Comparison of ENCODE assay signal across 8 cellular contexts in genomic region chr16:3152022-3152272, GRCh38. TPM values are rescaled to one million over a fixed set of nuclear protein-coding genes. Genes with fewer than 3 reads are reported as not detected.
DNase-seq lines count a peak whose midpoint lies in the region; ATAC-seq, FAIRE-seq and TF ChIP-seq lines count a peak whose summit lies in the region.

No MANE protein-coding gene starts in this region.

- peak; percentile 16 for DNase-seq in activated naive CD4-positive, alpha-beta T cell treated with Interleukin-2 at 50 U/mL for 16 hours
- no peak for DNase-seq in activated naive CD4-positive, alpha-beta T cell treated with anti-CD3 and anti-CD28 coated beads, Interleukin-2, amount 50 U/mL, for 16 hours
- peak in 2 of 3 donors; percentile 35 to 36 for DNase-seq in immature natural killer cell
- peak in 1 of 2 donors; percentile 75 for DNase-seq in upper lobe of left lung
- no peak for DNase-seq in DMS153 (lab: John Stamatoyannopoulos, UW)
- no peak for DNase-seq in HTR-8/SVneo (ENCODE audit: insufficient read length, low spot score)
- DNase-seq in occipital lobe (lab: John Stamatoyannopoulos, UW): no peak

- 6 to 7% methylated on average over 15 of the region's 15 CpGs for WGBS in upper lobe of left lung, 2 donors

- H3K36me3 ChIP-seq in upper lobe of left lung: no peaks in the 10 kb centered on the region

- TF ChIP-seq EP300 in upper lobe of left lung (IDR thresholded peaks at IDR 0.05): no peak

- TF ChIP-seq CTCF in upper lobe of left lung (IDR thresholded peaks at IDR 0.05): no peak

- TF ChIP-seq POLR2A in upper lobe of left lung (IDR thresholded peaks at IDR 0.05): no peak

- ATAC-seq in upper lobe of left lung (ENCODE audit: low FRiP score in 2 of 2): no peak

- H3K27me3 Mint-ChIP-seq in activated naive CD4-positive, alpha-beta T cell treated with anti-CD3 and anti-CD28 coated beads, Interleukin-2, amount 50 U/mL, for 24 hours: no peaks in the 10 kb centered on the region
- H3K27me3 Mint-ChIP-seq in immature natural killer cell (ENCODE audit: low read depth in 3 of 3): peaks cover 28 to 33% (median 30%) of the 10 kb centered on the region in 3 donors

- no peaks in the 10 kb centered on the region for H3K9me3 ChIP-seq in upper lobe of left lung

- no peak for FAIRE-seq in HTR-8/SVneo (lab: Jason Lieb, UNC)

- H3K4me3 Mint-ChIP-seq in activated naive CD4-positive, alpha-beta T cell treated with anti-CD3 and anti-CD28 coated beads, Interleukin-2, amount 50 U/mL, for 24 hours: peak overlapping the region; percentile 87
- H3K4me3 Mint-ChIP-seq in immature natural killer cell: peak overlapping the region; percentile 78 to 90 (median 82)

- H3K36me3 Mint-ChIP-seq in activated naive CD4-positive, alpha-beta T cell treated with anti-CD3 and anti-CD28 coated beads, Interleukin-2, amount 50 U/mL, for 24 hours: no peaks in the 10 kb centered on the region
- H3K36me3 Mint-ChIP-seq in immature natural killer cell: no peaks in the 10 kb centered on the region

- H3K27ac Mint-ChIP-seq in activated naive CD4-positive, alpha-beta T cell treated with anti-CD3 and anti-CD28 coated beads, Interleukin-2, amount 50 U/mL, for 24 hours: peak overlapping the region; percentile 99
- peak overlapping the region; percentile 85 to 93 (median 88) for H3K27ac Mint-ChIP-seq in immature natural killer cell

- H3K9me3 Mint-ChIP-seq in activated naive CD4-positive, alpha-beta T cell treated with anti-CD3 and anti-CD28 coated beads, Interleukin-2, amount 50 U/mL, for 24 hours: no peaks in the 10 kb centered on the region
- no peaks in the 10 kb centered on the region for H3K9me3 Mint-ChIP-seq in immature natural killer cell

- peaks cover 21 to 37% (median 28%) of the 10 kb centered on the region in 4 donors for H3K4me1 ChIP-seq in upper lobe of left lung

- peak overlapping the region in 3 of 4 donors; percentile 36 to 68 (median 48) for H3K27ac ChIP-seq in upper lobe of left lung

- H3K4me1 Mint-ChIP-seq in activated naive CD4-positive, alpha-beta T cell treated with anti-CD3 and anti-CD28 coated beads, Interleukin-2, amount 50 U/mL, for 24 hours: peaks cover 19% of the 10 kb centered on the region
- peaks cover 32 to 45% of the 10 kb centered on the region in 2 donors for H3K4me1 Mint-ChIP-seq in immature natural killer cell

- H3K4me3 ChIP-seq in upper lobe of left lung: peak overlapping the region in 3 of 4 donors; percentile 40 to 72 (median 48)

- H3K27me3 ChIP-seq in upper lobe of left lung: no peaks in the 10 kb centered on the region

RNA-seq across cellular contexts. Expression of gene ZNF213, which starts 17.1 kb away (rescaled TPM):
- polyA plus RNA-seq in immature natural killer cell: 1 to 10 TPM; 1.7 to 4.5 (median 2.4) TPM
- total RNA-seq in upper lobe of left lung (10 to 100 TPM in 4 of 6 donors, 1 to 10 TPM in 2; 4.2 to 20.3 (median 11.6) TPM), occipital lobe (8.3 TPM)

RNA-seq across cellular contexts. Expression of gene OR1F1, which starts 36.1 kb away (rescaled TPM):
- polyA plus RNA-seq in immature natural killer cell: not detected
- not detected for total RNA-seq in upper lobe of left lung
- total RNA-seq in occipital lobe: 0.78 TPM

RNA-seq across cellular contexts. Expression of gene ZNF205, which starts 39.6 kb away (rescaled TPM):
- under 1 TPM in 1 of 3 donors, not detected in 2; 0.13 TPM for polyA plus RNA-seq in immature natural killer cell
- total RNA-seq in upper lobe of left lung (10 to 100 TPM; 13.8 to 25.2 (median 16.8) TPM), occipital lobe (18.9 TPM)

RNA-seq across cellular contexts. Expression of gene ZSCAN10, which starts 52.9 kb away (rescaled TPM):
- polyA plus RNA-seq in immature natural killer cell: under 1 TPM in 1 of 3 donors, not detected in 2; 0.13 TPM
- total RNA-seq in upper lobe of left lung: 1 to 10 TPM in 1 of 6 donors, under 1 TPM in 3, not detected in 2; 0.17 to 1.0 (median 0.28) TPM
- not detected for total RNA-seq in occipital lobe

Comparison
In these comparisons a context has a peak if more than half of its experiments do, and no peak if none do; other contexts are left out.
1. DNase-seq: peak in activated naive CD4-positive, alpha-beta T cell treated with Interleukin-2 at 50 U/mL for 16 hours (single experiment) and immature natural killer cell (2 of 3); none in activated naive CD4-positive, alpha-beta T cell treated with anti-CD3 and anti-CD28 coated beads, Interleukin-2, amount 50 U/mL, for 16 hours (single experiment), DMS153 (single experiment), HTR-8/SVneo (single experiment) and occipital lobe (single experiment).